Comparison of ENCODE assay signal across 9 cellular contexts in the genomic region with DNA sequence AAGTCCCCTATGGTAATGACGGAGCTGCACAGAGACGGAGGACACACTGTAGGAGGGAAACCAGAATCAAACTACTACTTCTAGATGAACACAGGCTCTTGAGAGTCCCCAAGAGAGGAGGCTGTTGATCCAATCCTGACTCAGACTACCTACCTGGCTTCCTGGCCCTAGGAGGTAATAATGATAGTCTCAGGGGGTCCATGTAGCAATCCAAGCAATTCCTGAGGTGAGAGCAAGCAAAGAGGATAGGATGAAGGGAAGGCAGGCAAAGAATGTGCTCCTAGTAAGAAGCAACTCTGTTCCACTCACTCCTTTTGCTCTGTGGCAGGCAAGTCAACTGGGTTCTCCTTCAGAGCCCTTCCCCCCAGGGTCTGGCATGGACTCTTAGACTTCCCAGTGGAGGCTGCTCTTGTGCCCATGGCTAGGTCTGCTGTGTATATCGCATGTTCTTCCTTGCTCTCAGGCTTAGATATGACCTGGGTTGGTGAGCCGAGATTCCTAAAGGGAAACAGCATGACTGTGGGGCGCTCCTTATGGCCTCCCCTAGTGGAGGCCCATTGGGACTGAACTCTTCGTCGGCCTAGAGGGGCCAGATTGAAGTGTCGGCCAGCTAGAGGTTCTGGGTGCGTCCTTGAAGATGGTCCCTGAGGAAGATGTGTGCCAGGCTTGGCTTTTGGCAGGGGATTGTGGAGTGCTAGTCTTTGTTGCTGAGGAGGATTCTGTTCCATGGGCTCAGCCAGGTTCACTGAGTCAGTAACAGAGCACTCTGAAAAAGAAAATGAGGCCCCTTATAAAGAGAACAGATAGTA. TPM values are rescaled to one million over a fixed set of nuclear protein-coding genes. Genes with fewer than 3 reads are reported as not detected.
A peak's percentile ranks its signal among the peaks of the same experiment; 100 is the strongest.
DNase-seq lines count a peak whose midpoint lies in the region; TF ChIP-seq lines count a peak whose summit lies in the region.
"Had no signal": no experiment of that assay in that cellular context is flagged by ENCODE, and none has a peak within 500 bp of the region (broad histone marks: within the 10 kb centered on the region; RNA-seq: fewer than 3 reads in every experiment).

No MANE protein-coding gene starts in this region.

- H3K27me3 Mint-ChIP-seq in chondrocyte (ENCODE audit: low read depth) (no peaks in the 10 kb centered on the region), neural crest cell (ENCODE audit: low read depth) (peaks cover 2% of the 10 kb centered on the region)

- H3K36me3 Mint-ChIP-seq in chondrocyte (ENCODE audit: low read depth) (peaks cover 22% of the 10 kb centered on the region), neural crest cell (ENCODE audit: low read depth) (peaks cover 9% of the 10 kb centered on the region)

- peaks cover 50% of the 10 kb centered on the region for H3K4me1 ChIP-seq in BLaER1
- peaks cover 42% of the 10 kb centered on the region for H3K4me1 ChIP-seq in Loucy (ENCODE audit: insufficient read depth, low read length, poor library complexity, severe bottlenecking)

- no peaks in the 10 kb centered on the region for H3K9me3 ChIP-seq in BLaER1
- no peaks in the 10 kb centered on the region for H3K9me3 ChIP-seq in Loucy (ENCODE audit: insufficient read depth, low read depth, low read length)

- TF ChIP-seq CTCF in Loucy (conservative IDR thresholded peaks at IDR 0.05; ENCODE audit: low read length): no peak
- TF ChIP-seq CTCF in chondrocyte (IDR thresholded peaks at IDR 0.05): no peak
- TF ChIP-seq CTCF in neural crest cell (conservative IDR thresholded peaks at IDR 0.05): no peak

- peaks cover 60% of the 10 kb centered on the region for H3K4me1 Mint-ChIP-seq in chondrocyte (ENCODE audit: low read depth)
- peaks cover 31% of the 10 kb centered on the region for H3K4me1 Mint-ChIP-seq in neural crest cell

- no peaks in the 10 kb centered on the region for H3K9me3 Mint-ChIP-seq in chondrocyte (ENCODE audit: low read depth)
- H3K9me3 Mint-ChIP-seq in neural crest cell: no peaks in the 10 kb centered on the region

- no peak overlapping the region for H2AFZ ChIP-seq in Loucy (ENCODE audit: low read length)

- DNase-seq in chondrocyte (ENCODE audit: low spot score) (peak; percentile 44), neural crest cell (ENCODE audit: low read depth, low spot score) (no peak), NCI-H1105 (lab: John Stamatoyannopoulos, UW) (no peak), DMS53 treated with DMSO at 0.1 percent for 48 hours (lab: John Stamatoyannopoulos, UW; ENCODE audit: unreplicated experiment) (no peak), NCI-H2171 (lab: John Stamatoyannopoulos, UW) (no peak), COLO668 (lab: John Stamatoyannopoulos, UW; ENCODE audit: unreplicated experiment) (no peak)
- DNase-seq: OCI-M1 had no signal

- no peak overlapping the region for H3K27ac ChIP-seq in BLaER1

- H3K79me2 ChIP-seq in Loucy (ENCODE audit: insufficient read depth, low read length): peaks cover 49% of the 10 kb centered on the region

- peaks cover 46% of the 10 kb centered on the region for H4K20me1 ChIP-seq in BLaER1
- peaks cover 20% of the 10 kb centered on the region for H4K20me1 ChIP-seq in Loucy (ENCODE audit: insufficient read depth, low read length, poor library complexity, severe bottlenecking)

- H3K4me3 Mint-ChIP-seq in chondrocyte (ENCODE audit: unreplicated experiment) (peak overlapping the region; percentile 94), neural crest cell (peak overlapping the region; percentile 84)

- no peak overlapping the region for H3K4me3 ChIP-seq in BLaER1
- H3K4me3 ChIP-seq in Loucy (ENCODE audit: low read length, poor library complexity, severe bottlenecking): peak overlapping the region; percentile 89

- H3K9ac ChIP-seq in BLaER1: peak overlapping the region; percentile 32
- peak overlapping the region; percentile 86 for H3K9ac ChIP-seq in Loucy (ENCODE audit: low read depth, low read length, poor library complexity, severe bottlenecking)

- H3F3A ChIP-seq in Loucy (ENCODE audit: low read depth): 0 out of 2 replicates have a peak, but pooled peaks cover 3% of the 10 kb centered on the region

- peak overlapping the region; percentile 99 for H3K4me2 ChIP-seq in BLaER1
- peak overlapping the region; percentile 97 for H3K4me2 ChIP-seq in Loucy (ENCODE audit: low read depth, low read length, poor library complexity, severe bottlenecking)

- no peaks in the 10 kb centered on the region for H3K9me2 ChIP-seq in Loucy (replicated peaks; ENCODE audit: low read depth, low read length)

- peak overlapping the region; percentile 30 for H3K27ac Mint-ChIP-seq in chondrocyte (ENCODE audit: unreplicated experiment)
- H3K27ac Mint-ChIP-seq in neural crest cell (ENCODE audit: unreplicated experiment): no peak overlapping the region

- H3K36me3 ChIP-seq in BLaER1 (peaks cover 59% of the 10 kb centered on the region), Loucy (ENCODE audit: insufficient read depth, low read length) (peaks cover 49% of the 10 kb centered on the region; the same call in 1 of the 2 replicates)

- H3K27me3 ChIP-seq in BLaER1 (no peaks in the 10 kb centered on the region), Loucy (ENCODE audit: insufficient read depth, low read length, poor library complexity, severe bottlenecking) (no peaks in the 10 kb centered on the region)

RNA-seq across cellular contexts. Expression of a gene that starts 2.1 kb away (rescaled TPM):
- 60.1 to 85.5 TPM (median 72.6 TPM) in 3 replicates for total RNA-seq in chondrocyte
- total RNA-seq in neural crest cell: 63.4 and 66.7 TPM in 2 replicates

RNA-seq across cellular contexts. Expression of a gene that starts 7.6 kb away (rescaled TPM):
- 43.1 to 66.5 TPM (median 47.9 TPM) in 3 replicates for total RNA-seq in chondrocyte
- 64.0 and 66.2 TPM in 2 replicates for total RNA-seq in neural crest cell

RNA-seq across cellular contexts. Expression of a gene that starts 8.1 kb away (rescaled TPM):
- 154 to 169 TPM (median 159 TPM) in 3 replicates for total RNA-seq in chondrocyte
- 191 and 208 TPM in 2 replicates for total RNA-seq in neural crest cell

RNA-seq across cellular contexts. Expression of a gene that starts 22.7 kb away (rescaled TPM):
- total RNA-seq in chondrocyte (3.2 to 5.0 TPM (median 3.3 TPM) in 3 replicates), neural crest cell (4.5 and 6.4 TPM in 2 replicates)

RNA-seq across cellular contexts. Expression of a gene that starts 24.4 kb away (rescaled TPM):
- 23.2 to 25.7 TPM (median 23.6 TPM) in 3 replicates for total RNA-seq in chondrocyte
- total RNA-seq in neural crest cell: 19.0 and 25.9 TPM in 2 replicates
